ENCODE assay signal across 8 cellular contexts in genomic region chr14:101780887-101781239, GRCh38. TPM values are rescaled to one million over a fixed set of nuclear protein-coding genes. Genes with fewer than 3 reads are reported as not detected.
A peak's percentile ranks its signal among the peaks of the same experiment; 100 is the strongest.
DNase-seq lines count a peak whose midpoint lies in the region; ATAC-seq and TF ChIP-seq lines count a peak whose summit lies in the region.

No MANE protein-coding gene starts in this region.

- no peak overlapping the region for H3K27ac ChIP-seq in iPS-20b (ENCODE audit: low read length)
- H3K27ac ChIP-seq in substantia nigra (ENCODE audit: low read depth, low read length, poor library complexity, severe bottlenecking), result no peak overlapping the region

- no peaks in the 10 kb centered on the region for H3K9me3 Mint-ChIP-seq in activated T-helper 2 cell treated with anti-CD3 and anti-CD28 coated beads, Interferon-gamma antibody, Interleukin-2, Interleukin-4, amounts not matched to agents 10 μg/mL and 5 μg/mL and 100 μg/mL, durations not matched to agents 14 hours and 24 hours and 36 hours
- H3K9me3 Mint-ChIP-seq in HFFc6, result no peaks in the 10 kb centered on the region

- ATAC-seq in HG03520 (IDR thresholded peaks at IDR 0.05; ENCODE audit: unreplicated experiment) (no peak), GM21737 (IDR thresholded peaks at IDR 0.05; ENCODE audit: unreplicated experiment) (no peak)

- intact Hi-C loops in activated T-helper 2 cell treated with anti-CD3 and anti-CD28 coated beads, Interferon-gamma antibody, Interleukin-2, Interleukin-4, amounts not matched to agents 10 μg/mL and 5 μg/mL and 100 μg/mL, durations not matched to agents 14 hours and 24 hours and 36 hours (cut with micrococcal nuclease), result no loop called here

- peaks cover 11% of the 10 kb centered on the region for H3K4me1 Mint-ChIP-seq in activated T-helper 2 cell treated with anti-CD3 and anti-CD28 coated beads, Interferon-gamma antibody, Interleukin-2, Interleukin-4, amounts not matched to agents 10 μg/mL and 5 μg/mL and 100 μg/mL, durations not matched to agents 14 hours and 24 hours and 36 hours (ENCODE audit: low read depth)
- H3K4me1 Mint-ChIP-seq in HFFc6 (ENCODE audit: low read depth), result no peaks in the 10 kb centered on the region

- H3K36me3 Mint-ChIP-seq in activated T-helper 2 cell treated with anti-CD3 and anti-CD28 coated beads, Interferon-gamma antibody, Interleukin-2, Interleukin-4, amounts not matched to agents 10 μg/mL and 5 μg/mL and 100 μg/mL, durations not matched to agents 14 hours and 24 hours and 36 hours (ENCODE audit: low read depth), result peaks cover 7% of the 10 kb centered on the region
- H3K36me3 Mint-ChIP-seq in HFFc6 (ENCODE audit: low read depth), result no peaks in the 10 kb centered on the region

- H3K27me3 Mint-ChIP-seq in activated T-helper 2 cell treated with anti-CD3 and anti-CD28 coated beads, Interferon-gamma antibody, Interleukin-2, Interleukin-4, amounts not matched to agents 10 μg/mL and 5 μg/mL and 100 μg/mL, durations not matched to agents 14 hours and 24 hours and 36 hours (ENCODE audit: low read depth), result peaks cover 17% of the 10 kb centered on the region
- peaks cover 13% of the 10 kb centered on the region for H3K27me3 Mint-ChIP-seq in HFFc6 (ENCODE audit: insufficient read depth)

- H3K27ac Mint-ChIP-seq in activated T-helper 2 cell treated with anti-CD3 and anti-CD28 coated beads, Interferon-gamma antibody, Interleukin-2, Interleukin-4, amounts not matched to agents 10 μg/mL and 5 μg/mL and 100 μg/mL, durations not matched to agents 14 hours and 24 hours and 36 hours, result no peak overlapping the region
- no peak overlapping the region for H3K27ac Mint-ChIP-seq in HFFc6

- H3K27me3 ChIP-seq in iPS-20b (ENCODE audit: insufficient read depth, low read length), result peaks cover 46% of the 10 kb centered on the region

- H3K4me3 ChIP-seq in iPS-20b (ENCODE audit: low read length), result peak overlapping the region; percentile 61
- H3K4me3 ChIP-seq in skeletal muscle cell (ENCODE audit: low read depth, low read length), result peak overlapping the region; percentile 45

- H3K9me3 ChIP-seq in iPS-20b (ENCODE audit: insufficient read depth, low read depth, low read length), result no peaks in the 10 kb centered on the region

- peak; percentile 9 for DNase-seq in GM03348 (ENCODE audit: low spot score)
- no peak for DNase-seq in activated T-helper 2 cell treated with anti-CD3 and anti-CD28 coated beads, Interferon-gamma antibody, Interleukin-2, Interleukin-4, amounts not matched to agents 10 μg/mL and 5 μg/mL and 100 μg/mL, durations not matched to agents 14 hours and 24 hours and 36 hours (ENCODE audit: low spot score)
- no peak for DNase-seq in skeletal muscle cell (ENCODE audit: low read depth)
- no peak for DNase-seq in substantia nigra (lab: John Stamatoyannopoulos, UW)
- no peak for DNase-seq in HFFc6

- H3K4me3 Mint-ChIP-seq in activated T-helper 2 cell treated with anti-CD3 and anti-CD28 coated beads, Interferon-gamma antibody, Interleukin-2, Interleukin-4, amounts not matched to agents 10 μg/mL and 5 μg/mL and 100 μg/mL, durations not matched to agents 14 hours and 24 hours and 36 hours (ENCODE audit: low read depth), result peak overlapping the region; percentile 28
- no peak overlapping the region; the same call in 1 of the 2 replicates for H3K4me3 Mint-ChIP-seq in HFFc6

- H3K9ac ChIP-seq in iPS-20b (ENCODE audit: low read depth, low read length), result no peak overlapping the region

- no peaks in the 10 kb centered on the region for H3K36me3 ChIP-seq in iPS-20b (ENCODE audit: insufficient read depth, low read depth, low read length)

- no peak for TF ChIP-seq CTCF in HFFc6 (IDR thresholded peaks at IDR 0.05)

- H3K4me1 ChIP-seq in iPS-20b (ENCODE audit: insufficient read depth, low read length), result no peaks in the 10 kb centered on the region

RNA-seq across cellular contexts. Expression of gene PPP2R5C, which starts 19.4 kb away (rescaled TPM):
- total RNA-seq in activated T-helper 2 cell treated with anti-CD3 and anti-CD28 coated beads, Interferon-gamma antibody, Interleukin-2, Interleukin-4, amounts not matched to agents 10 μg/mL and 5 μg/mL and 100 μg/mL, durations not matched to agents 14 hours and 24 hours and 36 hours, result 170 and 174 TPM in 2 replicates
- 100 to 1,000 TPM; 108 to 128 (median 122) TPM for total RNA-seq in HFFc6 (2021; fragmentation: NEBNext Ultra II Directional; extraction: Animal tissue kit (Norgen Biotek cat#: 25700))
